11 cellular contexts compared by ENCODE assay signal in the genomic region with DNA sequence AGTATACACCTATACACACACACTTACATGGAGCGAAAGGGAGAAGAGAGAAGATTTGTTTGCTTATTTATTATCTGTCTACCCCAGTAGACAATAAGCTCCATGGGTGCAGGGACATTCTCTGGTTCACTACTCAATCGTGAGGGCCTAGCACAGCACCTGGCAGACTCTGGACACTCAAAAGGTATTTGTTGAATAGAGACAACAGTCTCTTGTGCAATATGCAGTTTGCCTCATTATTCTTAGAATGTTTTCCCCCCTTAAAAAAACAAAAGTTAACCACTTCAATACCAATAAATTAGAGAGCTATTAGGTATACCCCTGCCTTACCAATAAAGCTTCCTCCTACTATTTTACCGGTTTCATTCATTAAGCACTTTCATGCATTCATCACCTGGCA. TPM values are rescaled to one million over a fixed set of nuclear protein-coding genes. Genes with fewer than 3 reads are reported as not detected.
DNase-seq lines count a peak whose midpoint lies in the region; ATAC-seq and TF ChIP-seq lines count a peak whose summit lies in the region.
"Had no signal": no experiment of that assay in that cellular context is flagged by ENCODE, and none has a peak within 500 bp of the region (broad histone marks: within the 10 kb centered on the region; RNA-seq: fewer than 3 reads in every experiment).

No MANE protein-coding gene starts in this region.

- H4K20me1 ChIP-seq in OCI-LY1 (ENCODE audit: insufficient read depth, low read length), result no peaks in the 10 kb centered on the region

- peak overlapping the region; percentile 0; the same call in 1 of the 2 replicates for H3K4me2 ChIP-seq in OCI-LY1 (ENCODE audit: low read length)

- peaks cover 21% of the 10 kb centered on the region for H3K4me1 ChIP-seq in OCI-LY1 (ENCODE audit: insufficient read depth, low read length, severe bottlenecking)

- no peak for ATAC-seq in effector memory CD8-positive, alpha-beta T cell (replicated peaks)
- no peak for ATAC-seq in stimulated activated memory B cell treated with anti-CD40 and anti-IgM and Interleukin-4, amounts not matched to agents 10 μg/mL and 1 μg/mL and 100 μg/mL, for 72 hours
- ATAC-seq in HG03378 (IDR thresholded peaks at IDR 0.05; ENCODE audit: unreplicated experiment), result no peak

- no peaks in the 10 kb centered on the region; the same call in 1 of the 2 replicates for H3K27me3 ChIP-seq in OCI-LY1 (ENCODE audit: insufficient read depth, low read length)

- H3K27me3 Mint-ChIP-seq in activated naive CD4-positive, alpha-beta T cell treated with anti-CD3 and anti-CD28 coated beads for 36 hours (ENCODE audit: low read depth), result no peaks in the 10 kb centered on the region
- no peaks in the 10 kb centered on the region for H3K27me3 Mint-ChIP-seq in effector memory CD8-positive, alpha-beta T cell
- no peaks in the 10 kb centered on the region for H3K27me3 Mint-ChIP-seq in stimulated activated memory B cell treated with anti-CD40 and anti-IgM and Interleukin-4, amounts not matched to agents 10 μg/mL and 1 μg/mL and 100 μg/mL, for 72 hours

- no peaks in the 10 kb centered on the region for H3K9me2 ChIP-seq in OCI-LY1 (ENCODE audit: low read depth, low read length)

- no peak overlapping the region for H3K9ac ChIP-seq in OCI-LY1 (ENCODE audit: low read length)

- H3K4me3 Mint-ChIP-seq in activated naive CD4-positive, alpha-beta T cell treated with anti-CD3 and anti-CD28 coated beads for 36 hours, result peak overlapping the region; percentile 39
- H3K4me3 Mint-ChIP-seq in effector memory CD8-positive, alpha-beta T cell, result peak overlapping the region; percentile 44 to 62
- peak overlapping the region; percentile 44 for H3K4me3 Mint-ChIP-seq in stimulated activated memory B cell treated with anti-CD40 and anti-IgM and Interleukin-4, amounts not matched to agents 10 μg/mL and 1 μg/mL and 100 μg/mL, for 72 hours

- H3K79me2 ChIP-seq in OCI-LY1 (ENCODE audit: insufficient read depth, low read length), result peaks cover 61% of the 10 kb centered on the region

- H3K4me3 ChIP-seq in OCI-LY1 (ENCODE audit: low read depth, low read length, poor library complexity, severe bottlenecking), result no peak overlapping the region

- no peak for TF ChIP-seq CTCF in OCI-LY1 (IDR thresholded peaks at IDR 0.05; ENCODE audit: low read length)

- no peak for DNase-seq in activated naive CD4-positive, alpha-beta T cell treated with anti-CD3 and anti-CD28 coated beads for 36 hours
- no peak for DNase-seq in activated naive CD4-positive, alpha-beta T cell treated with anti-CD3 and anti-CD28 coated beads, Interleukin-2, amount 50 U/mL, for 16 hours
- DNase-seq in effector memory CD8-positive, alpha-beta T cell, result no peak
- DNase-seq in central memory CD4-positive, alpha-beta T cell, result no peak
- no peak for DNase-seq in NCI-H226
- DNase-seq: C1 segment of cervical spinal cord, H7 had no signal

- intact Hi-C loops in activated naive CD4-positive, alpha-beta T cell treated with anti-CD3 and anti-CD28 coated beads for 36 hours (cut with micrococcal nuclease), result loop anchor here (5.0 to 10.0 kb wide), 2 partner anchors 48 to 611 kb away; a partner anchor contains a TSS

- H3K36me3 ChIP-seq in OCI-LY1 (ENCODE audit: insufficient read depth, low read length), result peaks cover 47% of the 10 kb centered on the region

- no peak overlapping the region for H3K27ac Mint-ChIP-seq in activated naive CD4-positive, alpha-beta T cell treated with anti-CD3 and anti-CD28 coated beads for 36 hours
- peak overlapping the region; percentile 69 to 97 for H3K27ac Mint-ChIP-seq in effector memory CD8-positive, alpha-beta T cell
- peak overlapping the region; percentile 99 for H3K27ac Mint-ChIP-seq in stimulated activated memory B cell treated with anti-CD40 and anti-IgM and Interleukin-4, amounts not matched to agents 10 μg/mL and 1 μg/mL and 100 μg/mL, for 72 hours

- no peaks in the 10 kb centered on the region for H3K9me3 ChIP-seq in OCI-LY1 (ENCODE audit: low read length)

- H3K9me3 Mint-ChIP-seq in activated naive CD4-positive, alpha-beta T cell treated with anti-CD3 and anti-CD28 coated beads for 36 hours, result no peaks in the 10 kb centered on the region
- H3K9me3 Mint-ChIP-seq in effector memory CD8-positive, alpha-beta T cell, result no peaks in the 10 kb centered on the region
- H3K9me3 Mint-ChIP-seq in stimulated activated memory B cell treated with anti-CD40 and anti-IgM and Interleukin-4, amounts not matched to agents 10 μg/mL and 1 μg/mL and 100 μg/mL, for 72 hours, result no peaks in the 10 kb centered on the region

- H2AFZ ChIP-seq in OCI-LY1 (ENCODE audit: low read length), result no peak overlapping the region

- peaks cover 41% of the 10 kb centered on the region for H3K4me1 Mint-ChIP-seq in activated naive CD4-positive, alpha-beta T cell treated with anti-CD3 and anti-CD28 coated beads for 36 hours (ENCODE audit: low read depth)
- peaks cover 34 to 44% of the 10 kb centered on the region in 2 donors for H3K4me1 Mint-ChIP-seq in effector memory CD8-positive, alpha-beta T cell (ENCODE audit: low read depth in 2 of 2)
- peaks cover 39% of the 10 kb centered on the region for H3K4me1 Mint-ChIP-seq in stimulated activated memory B cell treated with anti-CD40 and anti-IgM and Interleukin-4, amounts not matched to agents 10 μg/mL and 1 μg/mL and 100 μg/mL, for 72 hours

- CTCF ChIA-PET in activated naive CD4-positive, alpha-beta T cell treated with anti-CD3 and anti-CD28 coated beads for 36 hours (lab: Charles Lee), result interaction anchor here (0.6 to 1.7 kb wide), 2 partner anchors 33 to 142 kb away, joined by 3 to 5 read pairs; a partner anchor contains a TSS

- no peak overlapping the region for H3K27ac ChIP-seq in OCI-LY1 (ENCODE audit: low read depth, low read length, poor library complexity, severe bottlenecking)
- H3K27ac ChIP-seq: epithelial cell of prostate had no signal

- H3F3A ChIP-seq in OCI-LY1 (ENCODE audit: insufficient read depth, low read length), result no peaks in the 10 kb centered on the region

- peaks cover 20% of the 10 kb centered on the region for H3K36me3 Mint-ChIP-seq in activated naive CD4-positive, alpha-beta T cell treated with anti-CD3 and anti-CD28 coated beads for 36 hours (ENCODE audit: low read depth)
- H3K36me3 Mint-ChIP-seq in effector memory CD8-positive, alpha-beta T cell (ENCODE audit: insufficient read depth), result peaks cover 27% of the 10 kb centered on the region
- H3K36me3 Mint-ChIP-seq in stimulated activated memory B cell treated with anti-CD40 and anti-IgM and Interleukin-4, amounts not matched to agents 10 μg/mL and 1 μg/mL and 100 μg/mL, for 72 hours, result peaks cover 29% of the 10 kb centered on the region

RNA-seq across cellular contexts. Expression of a gene that starts 2.0 kb away (rescaled TPM):
- total RNA-seq in activated naive CD4-positive, alpha-beta T cell treated with anti-CD3 and anti-CD28 coated beads for 36 hours, result 10 to 100 TPM; 30.3 to 30.4 TPM

RNA-seq across cellular contexts. Expression of a gene that starts 33.6 kb away (rescaled TPM):
- total RNA-seq in activated naive CD4-positive, alpha-beta T cell treated with anti-CD3 and anti-CD28 coated beads for 36 hours, result 10 to 100 TPM; 13.7 to 17.4 TPM
